In the genomic region with DNA sequence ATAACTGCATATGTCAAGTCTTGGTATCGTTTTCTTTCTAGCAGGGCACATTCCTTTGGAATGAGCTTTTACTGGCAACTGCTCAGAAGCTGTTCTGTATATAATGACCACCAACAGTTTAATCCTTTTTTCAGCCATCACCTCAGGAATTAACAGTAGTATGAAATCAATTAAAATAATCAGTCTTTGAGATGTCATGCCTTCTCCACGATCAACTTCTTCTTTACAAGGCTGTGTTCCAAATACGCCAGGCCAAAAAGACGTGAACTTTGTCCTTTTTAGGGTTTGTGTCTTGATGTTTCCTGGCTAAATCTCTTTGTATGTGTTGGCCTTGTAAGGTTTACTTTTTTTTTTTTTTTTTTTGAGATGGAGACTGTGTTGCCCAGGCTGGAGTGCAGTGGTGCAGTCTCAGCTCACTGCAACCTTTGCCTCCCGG, we compare ENCODE assay signal across 11 cellular contexts. TPM values are rescaled to one million over a fixed set of nuclear protein-coding genes. Genes with fewer than 3 reads are reported as not detected.
DNase-seq lines count a peak whose midpoint lies in the region; ATAC-seq and TF ChIP-seq lines count a peak whose summit lies in the region.
"Had no signal": no experiment of that assay in that cellular context is flagged by ENCODE, and none has a peak within 500 bp of the region (broad histone marks: within the 10 kb centered on the region; RNA-seq: fewer than 3 reads in every experiment).

No MANE protein-coding gene starts in this region.

- H3K9me3 Mint-ChIP-seq in nephron progenitor cell: no peaks in the 10 kb centered on the region

- peaks cover 1% of the 10 kb centered on the region for H3K36me3 ChIP-seq in adipocyte (ENCODE audit: control insufficient read depth, insufficient read depth, low read length, severe bottlenecking)
- H3K36me3 ChIP-seq in gastroesophageal sphincter: peaks cover 0 to 10% of the 10 kb centered on the region in 2 donors
- H3K36me3 ChIP-seq in mesendoderm (ENCODE audit: control insufficient read depth, insufficient read depth, low read length): no peaks in the 10 kb centered on the region

- no peak overlapping the region for H4K5ac ChIP-seq in mesendoderm (ENCODE audit: low read length)

- H3K4me1 ChIP-seq in adipocyte (ENCODE audit: control insufficient read depth, insufficient read depth, low read length) (peaks cover 18% of the 10 kb centered on the region), gastroesophageal sphincter (peaks cover 0 to 67% (median 7%) of the 10 kb centered on the region in 3 donors), mesendoderm (ENCODE audit: control insufficient read depth, low read depth, low read length) (peaks cover 3% of the 10 kb centered on the region)

- H3K23ac ChIP-seq in mesendoderm (ENCODE audit: low read length): no peak overlapping the region

- no peak overlapping the region for H2AK5ac ChIP-seq in mesendoderm (ENCODE audit: low read length)

- peaks cover 6% of the 10 kb centered on the region for H3K79me2 ChIP-seq in mesendoderm (ENCODE audit: control insufficient read depth, insufficient read depth, low read length)

- H3K27ac ChIP-seq in gastroesophageal sphincter (peak overlapping the region; percentile 63 to 83 (median 76)), mesendoderm (ENCODE audit: low read depth, low read length) (no peak overlapping the region)

- H3K27me3 ChIP-seq in adipocyte (replicated peaks; ENCODE audit: control insufficient read depth, insufficient read depth, low read length): no peaks in the 10 kb centered on the region
- no peaks in the 10 kb centered on the region for H3K27me3 ChIP-seq in gastroesophageal sphincter
- no peaks in the 10 kb centered on the region for H3K27me3 ChIP-seq in mesendoderm (ENCODE audit: insufficient read depth, low read length, poor library complexity)

- ATAC-seq in gastroesophageal sphincter: peak; percentile 61
- no peak for ATAC-seq in GM18873 (IDR thresholded peaks at IDR 0.05; ENCODE audit: low FRiP score, unreplicated experiment)

- H3K4me1 Mint-ChIP-seq in nephron progenitor cell: peaks cover 24% of the 10 kb centered on the region

- H3K4ac ChIP-seq in mesendoderm (ENCODE audit: low read depth, low read length): no peak overlapping the region

- H3K4me3 Mint-ChIP-seq in nephron progenitor cell: no peak overlapping the region
- H3K4me3 Mint-ChIP-seq: immature natural killer cell had no signal

- H3K9me3 ChIP-seq in adipocyte (ENCODE audit: control insufficient read depth, low read length) (no peaks in the 10 kb centered on the region), gastroesophageal sphincter (no peaks in the 10 kb centered on the region)

- no peak for TF ChIP-seq POLR2A in gastroesophageal sphincter (IDR thresholded peaks at IDR 0.05)

- H3K4me3 ChIP-seq in adipocyte (ENCODE audit: low read length): no peak overlapping the region
- no peak overlapping the region for H3K4me3 ChIP-seq in gastroesophageal sphincter
- no peak overlapping the region for H3K4me3 ChIP-seq in mesendoderm (ENCODE audit: low read length)

- H3K9ac ChIP-seq in adipocyte (ENCODE audit: low read length) (no peak overlapping the region), mesendoderm (ENCODE audit: low read length) (no peak overlapping the region)

- H4K8ac ChIP-seq in mesendoderm (ENCODE audit: low read depth, low read length): no peak overlapping the region

- H3K27me3 Mint-ChIP-seq in nephron progenitor cell (ENCODE audit: low read depth, poor library complexity): peaks cover 4% of the 10 kb centered on the region

- peaks cover 7% of the 10 kb centered on the region for H3K79me1 ChIP-seq in mesendoderm (ENCODE audit: low read length)

- H3K56ac ChIP-seq in mesendoderm (ENCODE audit: low read length): no peak overlapping the region

- H2BK15ac ChIP-seq in mesendoderm (replicated peaks; ENCODE audit: low read depth): no peak overlapping the region

- H3K27ac Mint-ChIP-seq in nephron progenitor cell: no peak overlapping the region
- H3K27ac Mint-ChIP-seq: immature natural killer cell had no signal

- TF ChIP-seq CTCF in gastroesophageal sphincter (IDR thresholded peaks at IDR 0.05) (no peak), nephron progenitor cell (IDR thresholded peaks at IDR 0.05) (no peak)

- DNase-seq in A172 (ENCODE audit: low spot score) (peak; percentile 80), HCEC 1CT (peak; percentile 90), adipocyte (ENCODE audit: low read depth) (peak; percentile 87), germinal center (ENCODE audit: low spot score) (no peak), nephron progenitor cell (no peak), mesendoderm (no peak)
- DNase-seq: anterior cingulate cortex, immature natural killer cell, MM.1S had no signal

- peaks cover 25% of the 10 kb centered on the region for H3K36me3 Mint-ChIP-seq in nephron progenitor cell (ENCODE audit: low read depth)

- no peak overlapping the region for H2BK5ac ChIP-seq in mesendoderm (ENCODE audit: low read length)

- no peak for TF ChIP-seq EP300 in gastroesophageal sphincter (IDR thresholded peaks at IDR 0.05)

- H2BK120ac ChIP-seq in mesendoderm (ENCODE audit: low read depth, low read length): no peak overlapping the region

- WGBS in gastroesophageal sphincter (ENCODE audit: low coverage in 1 of 2), 2 donors: 33 to 49% methylated on average over 4 of the region's 5 CpGs
- WGBS in mesendoderm (ENCODE audit: extremely low coverage, insufficient coverage, low lambda C conversion rate): no CpG with 5 or more reads among the region's 5 CpGs

- no peak overlapping the region for H3K4me2 ChIP-seq in mesendoderm (ENCODE audit: low read length)

- H3K18ac ChIP-seq in mesendoderm (ENCODE audit: low read length): no peak overlapping the region

RNA-seq across cellular contexts. Expression of a gene that starts 54.9 kb away (rescaled TPM):
- 14.6 and 15.5 TPM in 2 replicates for total RNA-seq in A172 (2014; rRNA removed; shearing (Covaris generic))
- 100 to 1,000 TPM in 1 of 4 donors, 10 to 100 TPM in 3; 50.8 to 122 (median 63.1) TPM for total RNA-seq in gastroesophageal sphincter
- polyA plus RNA-seq in mesendoderm (2013, experiment 1 of 2): 22.5 TPM
- 22.3 TPM for polyA plus RNA-seq in mesendoderm (2013, experiment 2 of 2)

Comparison
In these comparisons a context has a peak if more than half of its experiments do, and no peak if none do; other contexts are left out.
1. DNase-seq: peak in A172 (single experiment), HCEC 1CT (single experiment) and adipocyte (single experiment); none in germinal center (single experiment), nephron progenitor cell (single experiment) and mesendoderm (single experiment).